In the genomic region with DNA sequence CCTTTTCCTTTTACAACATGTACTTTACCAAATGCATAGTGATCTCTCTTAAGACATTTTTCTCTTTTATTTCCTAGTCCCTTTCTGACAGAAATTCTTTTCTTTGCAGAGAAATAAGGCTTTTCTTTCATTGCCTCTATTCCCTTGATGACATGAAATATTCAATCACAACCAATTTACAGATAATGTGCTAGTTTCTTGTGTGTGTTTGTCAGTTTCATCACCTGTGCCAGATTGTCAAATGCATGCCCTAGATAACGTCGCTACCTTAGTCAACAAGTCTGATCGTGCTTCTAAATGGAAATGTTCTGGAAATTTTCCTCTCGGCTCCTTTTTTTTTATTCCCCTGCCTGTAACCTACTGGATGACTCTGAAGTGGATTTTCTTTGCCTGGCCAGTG, we compare ENCODE assay signal across 1 cellular context.
TF ChIP-seq lines count a peak whose summit lies in the region.

No MANE protein-coding gene starts in this region.

TF ChIP-seq in neural cell, 6 proteins besides CTCF, POLR2A, EP300 and RAD21 (continued from another document):
- TF ChIP-seq, protein P1, sequence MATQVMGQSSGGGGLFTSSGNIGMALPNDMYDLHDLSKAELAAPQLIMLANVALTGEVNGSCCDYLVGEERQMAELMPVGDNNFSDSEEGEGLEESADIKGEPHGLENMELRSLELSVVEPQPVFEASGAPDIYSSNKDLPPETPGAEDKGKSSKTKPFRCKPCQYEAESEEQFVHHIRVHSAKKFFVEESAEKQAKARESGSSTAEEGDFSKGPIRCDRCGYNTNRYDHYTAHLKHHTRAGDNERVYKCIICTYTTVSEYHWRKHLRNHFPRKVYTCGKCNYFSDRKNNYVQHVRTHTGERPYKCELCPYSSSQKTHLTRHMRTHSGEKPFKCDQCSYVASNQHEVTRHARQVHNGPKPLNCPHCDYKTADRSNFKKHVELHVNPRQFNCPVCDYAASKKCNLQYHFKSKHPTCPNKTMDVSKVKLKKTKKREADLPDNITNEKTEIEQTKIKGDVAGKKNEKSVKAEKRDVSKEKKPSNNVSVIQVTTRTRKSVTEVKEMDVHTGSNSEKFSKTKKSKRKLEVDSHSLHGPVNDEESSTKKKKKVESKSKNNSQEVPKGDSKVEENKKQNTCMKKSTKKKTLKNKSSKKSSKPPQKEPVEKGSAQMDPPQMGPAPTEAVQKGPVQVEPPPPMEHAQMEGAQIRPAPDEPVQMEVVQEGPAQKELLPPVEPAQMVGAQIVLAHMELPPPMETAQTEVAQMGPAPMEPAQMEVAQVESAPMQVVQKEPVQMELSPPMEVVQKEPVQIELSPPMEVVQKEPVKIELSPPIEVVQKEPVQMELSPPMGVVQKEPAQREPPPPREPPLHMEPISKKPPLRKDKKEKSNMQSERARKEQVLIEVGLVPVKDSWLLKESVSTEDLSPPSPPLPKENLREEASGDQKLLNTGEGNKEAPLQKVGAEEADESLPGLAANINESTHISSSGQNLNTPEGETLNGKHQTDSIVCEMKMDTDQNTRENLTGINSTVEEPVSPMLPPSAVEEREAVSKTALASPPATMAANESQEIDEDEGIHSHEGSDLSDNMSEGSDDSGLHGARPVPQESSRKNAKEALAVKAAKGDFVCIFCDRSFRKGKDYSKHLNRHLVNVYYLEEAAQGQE (IDR thresholded peaks at IDR 0.05; ENCODE audit: borderline replicate concordance) = peak; percentile 71
- TF ChIP-seq EZH2 (IDR thresholded peaks at IDR 0.05; ENCODE audit: borderline replicate concordance, insufficient read depth, low read length, poor library complexity, severe bottlenecking) = no peak
- no peak for TF ChIP-seq MXI1 (conservative IDR thresholded peaks at IDR 0.05; ENCODE audit: poor library complexity, severe bottlenecking)
